25 cellular contexts compared by ENCODE assay signal in the genomic region with DNA sequence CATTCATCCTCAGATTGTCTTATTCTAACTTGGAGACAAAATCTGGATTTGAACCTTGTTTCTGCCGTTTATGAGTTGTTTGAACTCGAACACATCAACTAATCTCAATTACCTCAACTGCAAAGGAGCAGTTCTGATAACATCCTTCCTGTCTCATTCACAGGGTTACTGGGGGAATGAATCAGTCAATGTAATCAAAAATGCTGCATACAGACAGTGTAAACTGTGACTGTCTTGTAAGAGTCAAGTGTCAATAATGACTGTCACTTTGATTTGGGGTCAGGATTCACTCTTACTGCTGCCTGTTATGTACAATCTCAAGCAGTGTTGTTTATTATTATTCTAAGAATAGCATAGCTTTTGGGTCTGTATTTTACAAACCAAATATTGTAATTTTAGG.
"Had no signal": no experiment of that assay in that cellular context is flagged by ENCODE, and none has a peak within 500 bp of the region (broad histone marks: within the 10 kb centered on the region; RNA-seq: fewer than 3 reads in every experiment).

No MANE protein-coding gene starts in this region.

- ATAC-seq: activated CD8-positive, alpha-beta T cell treated with anti-CD3 and anti-CD28 coated beads for 36 hours; activated T-cell treated with anti-CD3 and anti-CD28 coated beads, Interleukin-2, amount 50 U/mL, for 4 hours; K562; Panc1; Right ventricle myocardium inferior; T-cell had no signal

- H3K27ac Mint-ChIP-seq: activated CD8-positive, alpha-beta T cell treated with anti-CD3 and anti-CD28 coated beads for 36 hours; activated T-helper 2 cell treated with anti-CD3 and anti-CD28 coated beads, Interferon-gamma antibody, Interleukin-2, Interleukin-4, amounts not matched to agents 10 μg/mL and 5 μg/mL and 100 μg/mL, durations not matched to agents 14 hours and 24 hours and 36 hours; T-cell had no signal

- H3K4me3 Mint-ChIP-seq: activated CD8-positive, alpha-beta T cell treated with anti-CD3 and anti-CD28 coated beads for 36 hours; activated T-cell treated with anti-CD3 and anti-CD28 coated beads, Interleukin-2, amount 50 U/mL, for 4 hours; T-cell had no signal

- DNase-seq: activated CD4-positive, alpha-beta T cell treated with anti-CD3 and anti-CD28 coated beads for 4 hours; activated CD4-positive, CD25-positive, alpha-beta regulatory T cell; activated CD8-positive, alpha-beta T cell treated with anti-CD3 and anti-CD28 coated beads for 36 hours; activated gamma-delta T cell treated with Interleukin-2 at 50 U/mL for 16 hours; activated naive CD4-positive, alpha-beta T cell treated with anti-CD3 and anti-CD28 coated beads, Interleukin-2, amount 50 U/mL, for 16 hours; activated T-cell treated with anti-CD3 and anti-CD28 coated beads, Interleukin-2, amount 50 U/mL, for 4 hours; aorta; Karpas-422; MM.1S; NCI-H1105; NCI-H1436 treated with DMSO at 0.1 percent for 48 hours; NCI-H187; NCI-H2107; NCI-H345; NCI-H510A; NCI-H526 treated with DMSO at 0.1 percent for 48 hours; NCI-H82; RPMI8226; T-cell; T1000 had no signal

- H3K9me3 Mint-ChIP-seq: activated T-cell treated with anti-CD3 and anti-CD28 coated beads, Interleukin-2, amount 50 U/mL, for 4 hours; activated T-helper 2 cell treated with anti-CD3 and anti-CD28 coated beads, Interferon-gamma antibody, Interleukin-2, Interleukin-4, amounts not matched to agents 10 μg/mL and 5 μg/mL and 100 μg/mL, durations not matched to agents 14 hours and 24 hours and 36 hours had no signal

- H3K27me3 Mint-ChIP-seq: activated CD8-positive, alpha-beta T cell treated with anti-CD3 and anti-CD28 coated beads for 36 hours; T-cell had no signal

- H3K4me3 ChIP-seq: K562, SK-N-MC had no signal

- H3K4me1 Mint-ChIP-seq: T-cell had no signal
